Comparison of ENCODE assay signal across 1 cellular context in genomic region chr4:16034010-16034829, GRCh38.
TF ChIP-seq lines count a peak whose summit lies in the region.

No MANE protein-coding gene starts in this region.

TF ChIP-seq in HepG2, 621 proteins besides CTCF, POLR2A, EP300 and RAD21 (continued from another document and continues in another):
- TF ChIP-seq AHDC1 (CRISPR knock-in tag; IDR thresholded peaks at IDR 0.05; ENCODE audit: borderline replicate concordance) (peak; percentile 73; the same call in 1 of the 2 replicates), EHMT2 (IDR thresholded peaks at IDR 0.05; ENCODE audit: borderline replicate concordance, low read depth, low read length) (no peak), FOXJ3 (CRISPR knock-in tag; IDR thresholded peaks at IDR 0.05; ENCODE audit: borderline replicate concordance) (peak; percentile 59; the same call in 1 of the 2 replicates), GTF3A (CRISPR knock-in tag; conservative IDR thresholded peaks at IDR 0.05) (no peak), ZSCAN12 (CRISPR knock-in tag; IDR thresholded peaks at IDR 0.05) (no peak), LRRFIP1 (CRISPR knock-in tag; conservative IDR thresholded peaks at IDR 0.05) (no peak), ZNF33A (CRISPR knock-in tag; IDR thresholded peaks at IDR 0.05; ENCODE audit: borderline replicate concordance) (no peak), ZNF224 (CRISPR knock-in tag; IDR thresholded peaks at IDR 0.05) (no peak), ZNF678 (CRISPR knock-in tag; IDR thresholded peaks at IDR 0.05) (no peak), BCL6 (CRISPR knock-in tag; IDR thresholded peaks at IDR 0.05) (peak; percentile 73), MLX (CRISPR knock-in tag; IDR thresholded peaks at IDR 0.05) (0 out of 2 replicates have a peak, but pooled peaks have one; percentile 17), ZBTB20 (CRISPR knock-in tag; IDR thresholded peaks at IDR 0.05; ENCODE audit: borderline replicate concordance, low read depth) (no peak), ZGPAT (CRISPR knock-in tag; IDR thresholded peaks at IDR 0.05) (peak; percentile 78), ZNF703 (CRISPR knock-in tag; IDR thresholded peaks at IDR 0.05; ENCODE audit: borderline replicate concordance) (no peak), ZNF136 (CRISPR knock-in tag; IDR thresholded peaks at IDR 0.05; ENCODE audit: low read depth) (no peak), NR2C2 (CRISPR knock-in tag; IDR thresholded peaks at IDR 0.05; ENCODE audit: borderline replicate concordance) (no peak), ISL2 (CRISPR knock-in tag; IDR thresholded peaks at IDR 0.05) (peak; percentile 92; the same call in 1 of the 2 replicates), MIER3 (CRISPR knock-in tag; IDR thresholded peaks at IDR 0.05; ENCODE audit: borderline replicate concordance) (peak; percentile 50; the same call in 1 of the 2 replicates), ZNF776 (CRISPR knock-in tag; IDR thresholded peaks at IDR 0.05) (no peak), ZNF205 (CRISPR knock-in tag; IDR thresholded peaks at IDR 0.05) (0 out of 2 replicates have a peak, but pooled peaks have one; percentile 38), NCOA2 (CRISPR knock-in tag; IDR thresholded peaks at IDR 0.05) (peak; percentile 89), E2F5 (CRISPR knock-in tag; conservative IDR thresholded peaks at IDR 0.05) (no peak), FOSL2 (CRISPR knock-in tag; IDR thresholded peaks at IDR 0.05) (peak; percentile 69), MEF2D (CRISPR knock-in tag; IDR thresholded peaks at IDR 0.05) (peak; percentile 91; the same call in 1 of the 2 replicates), CEBPB (IDR thresholded peaks at IDR 0.05; ENCODE audit: borderline replicate concordance, low read depth, low read length) (peak; percentile 37; the same call in 1 of the 2 replicates), SP5 (CRISPR knock-in tag; IDR thresholded peaks at IDR 0.05; ENCODE audit: borderline replicate concordance, low read depth) (no peak), HDAC1 (CRISPR knock-in tag; IDR thresholded peaks at IDR 0.05) (peak; percentile 52; the same call in 1 of the 2 replicates), TARDBP (CRISPR knock-in tag; IDR thresholded peaks at IDR 0.05) (0 out of 2 replicates have a peak, but pooled peaks have one; percentile 16), ZNF20 (CRISPR knock-in tag; IDR thresholded peaks at IDR 0.05) (no peak), USF2 (IDR thresholded peaks at IDR 0.05; ENCODE audit: low read depth, low read length) (no peak), USF2 (CRISPR knock-in tag; IDR thresholded peaks at IDR 0.05; ENCODE audit: borderline replicate concordance) (peak; percentile 11; the same call in 1 of the 2 replicates), SRF (IDR thresholded peaks at IDR 0.05; ENCODE audit: low read depth, low read length) (peak; percentile 91), ZNF232 (CRISPR knock-in tag; IDR thresholded peaks at IDR 0.05; ENCODE audit: borderline replicate concordance) (no peak), ATF1 (CRISPR knock-in tag; IDR thresholded peaks at IDR 0.05) (no peak; the same call in 1 of the 2 replicates), KAT2B (IDR thresholded peaks at IDR 0.05; ENCODE audit: borderline replicate concordance, low read depth, low read length) (peak; percentile 36; the same call in 1 of the 2 replicates), TOPORS (CRISPR knock-in tag; IDR thresholded peaks at IDR 0.05) (no peak)
- TF ChIP-seq, protein P1, sequence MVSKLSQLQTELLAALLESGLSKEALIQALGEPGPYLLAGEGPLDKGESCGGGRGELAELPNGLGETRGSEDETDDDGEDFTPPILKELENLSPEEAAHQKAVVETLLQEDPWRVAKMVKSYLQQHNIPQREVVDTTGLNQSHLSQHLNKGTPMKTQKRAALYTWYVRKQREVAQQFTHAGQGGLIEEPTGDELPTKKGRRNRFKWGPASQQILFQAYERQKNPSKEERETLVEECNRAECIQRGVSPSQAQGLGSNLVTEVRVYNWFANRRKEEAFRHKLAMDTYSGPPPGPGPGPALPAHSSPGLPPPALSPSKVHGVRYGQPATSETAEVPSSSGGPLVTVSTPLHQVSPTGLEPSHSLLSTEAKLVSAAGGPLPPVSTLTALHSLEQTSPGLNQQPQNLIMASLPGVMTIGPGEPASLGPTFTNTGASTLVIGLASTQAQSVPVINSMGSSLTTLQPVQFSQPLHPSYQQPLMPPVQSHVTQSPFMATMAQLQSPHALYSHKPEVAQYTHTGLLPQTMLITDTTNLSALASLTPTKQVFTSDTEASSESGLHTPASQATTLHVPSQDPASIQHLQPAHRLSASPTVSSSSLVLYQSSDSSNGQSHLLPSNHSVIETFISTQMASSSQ (IDR thresholded peaks at IDR 0.05; ENCODE audit: low read depth), result peak; percentile 72
- TF ChIP-seq, protein P1 (CRISPR knock-in tag; IDR thresholded peaks at IDR 0.05; ENCODE audit: borderline replicate concordance), result peak; percentile 49; the same call in 1 of the 2 replicates
- TF ChIP-seq, protein P2, sequence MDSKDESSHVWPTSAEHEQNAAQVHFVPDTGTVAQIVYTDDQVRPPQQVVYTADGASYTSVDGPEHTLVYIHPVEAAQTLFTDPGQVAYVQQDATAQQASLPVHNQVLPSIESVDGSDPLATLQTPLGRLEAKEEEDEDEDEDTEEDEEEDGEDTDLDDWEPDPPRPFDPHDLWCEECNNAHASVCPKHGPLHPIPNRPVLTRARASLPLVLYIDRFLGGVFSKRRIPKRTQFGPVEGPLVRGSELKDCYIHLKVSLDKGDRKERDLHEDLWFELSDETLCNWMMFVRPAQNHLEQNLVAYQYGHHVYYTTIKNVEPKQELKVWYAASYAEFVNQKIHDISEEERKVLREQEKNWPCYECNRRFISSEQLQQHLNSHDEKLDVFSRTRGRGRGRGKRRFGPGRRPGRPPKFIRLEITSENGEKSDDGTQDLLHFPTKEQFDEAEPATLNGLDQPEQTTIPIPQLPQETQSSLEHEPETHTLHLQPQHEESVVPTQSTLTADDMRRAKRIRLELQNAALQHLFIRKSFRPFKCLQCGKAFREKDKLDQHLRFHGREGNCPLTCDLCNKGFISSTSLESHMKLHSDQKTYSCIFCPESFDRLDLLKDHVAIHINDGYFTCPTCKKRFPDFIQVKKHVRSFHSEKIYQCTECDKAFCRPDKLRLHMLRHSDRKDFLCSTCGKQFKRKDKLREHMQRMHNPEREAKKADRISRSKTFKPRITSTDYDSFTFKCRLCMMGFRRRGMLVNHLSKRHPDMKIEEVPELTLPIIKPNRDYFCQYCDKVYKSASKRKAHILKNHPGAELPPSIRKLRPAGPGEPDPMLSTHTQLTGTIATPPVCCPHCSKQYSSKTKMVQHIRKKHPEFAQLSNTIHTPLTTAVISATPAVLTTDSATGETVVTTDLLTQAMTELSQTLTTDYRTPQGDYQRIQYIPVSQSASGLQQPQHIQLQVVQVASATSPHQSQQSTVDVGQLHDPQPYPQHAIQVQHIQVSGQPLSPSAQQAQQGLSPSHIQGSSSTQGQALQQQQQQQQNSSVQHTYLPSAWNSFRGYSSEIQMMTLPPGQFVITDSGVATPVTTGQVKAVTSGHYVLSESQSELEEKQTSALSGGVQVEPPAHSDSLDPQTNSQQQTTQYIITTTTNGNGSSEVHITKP (CRISPR knock-in tag; IDR thresholded peaks at IDR 0.05; ENCODE audit: low read depth), result no peak
